ENCODE assay signal across 22 cellular contexts in the genomic region with DNA sequence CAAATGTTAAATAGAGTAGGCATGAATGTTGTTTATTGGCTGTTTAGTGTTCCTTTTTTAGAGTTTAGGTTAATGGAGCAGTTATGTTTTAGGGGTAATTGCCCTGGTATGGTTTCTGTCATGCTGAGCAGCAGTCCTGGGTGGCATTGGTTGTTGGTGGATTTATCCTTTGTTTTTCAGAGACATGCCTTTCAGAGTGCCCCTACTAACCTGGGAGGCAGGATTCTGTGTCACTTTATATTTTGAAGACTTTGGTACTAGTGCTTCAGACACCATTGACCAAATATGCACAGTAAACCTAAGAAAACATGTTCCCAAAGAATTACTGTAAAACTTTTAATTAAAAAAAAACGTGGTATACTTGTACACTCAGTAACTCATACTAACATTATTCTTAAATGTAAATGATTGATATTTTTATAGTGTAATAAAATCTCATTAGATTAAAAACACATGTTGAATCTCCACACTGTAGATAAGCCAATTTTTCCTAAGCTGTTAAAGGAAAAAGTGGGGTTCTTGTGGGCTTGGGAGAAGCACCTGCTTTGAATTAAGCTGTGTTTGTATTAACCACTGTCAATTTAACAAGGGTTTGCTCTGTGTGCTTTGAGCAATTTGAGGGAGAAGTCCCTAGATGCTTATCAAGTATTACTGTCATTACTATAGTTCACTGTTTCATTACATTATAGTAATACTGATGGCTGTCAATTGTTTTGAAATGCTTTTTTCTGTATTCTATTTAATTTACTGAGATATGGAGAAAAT.
DNase-seq lines count a peak whose midpoint lies in the region; ATAC-seq and TF ChIP-seq lines count a peak whose summit lies in the region.
"Had no signal": no experiment of that assay in that cellular context is flagged by ENCODE, and none has a peak within 500 bp of the region (broad histone marks: within the 10 kb centered on the region; RNA-seq: fewer than 3 reads in every experiment).

No MANE protein-coding gene starts in this region.

- H3K4me3 ChIP-seq in AG09309 (ENCODE audit: control insufficient read depth, low read depth, low read length): no peak overlapping the region
- H3K4me3 ChIP-seq in CD8-positive, alpha-beta T cell (ENCODE audit: low read depth, low read length): no peak overlapping the region
- H3K4me3 ChIP-seq in colonic mucosa: no peak overlapping the region
- H3K4me3 ChIP-seq: sigmoid colon, thoracic aorta had no signal

- no peaks in the 10 kb centered on the region for H3K27me3 Mint-ChIP-seq in mesothelial cell of epicardium (ENCODE audit: low read depth)
- no peaks in the 10 kb centered on the region for H3K27me3 Mint-ChIP-seq in CD8-positive, alpha-beta T cell (ENCODE audit: low read depth)
- H3K27me3 Mint-ChIP-seq: activated naive CD8-positive, alpha-beta T cell treated with anti-CD3 and anti-CD28 coated beads, Interleukin-2, amount 10 ng/mL, durations not matched to agents 7 days and 5 days; activated T-helper 17 cell treated with anti-CD3 and anti-CD28 coated beads, Interleukin-2, amount 50 U/mL, for 72 hours; effector memory CD8-positive, alpha-beta T cell; memory B cell; naive thymus-derived CD8-positive, alpha-beta T cell; stimulated activated naive B cell treated with anti-CD40 and anti-IgM and Interleukin-4, amounts not matched to agents 10 μg/mL and 1 μg/mL and 100 μg/mL, for 72 hours had no signal

- H3K27me3 ChIP-seq in CD8-positive, alpha-beta T cell (ENCODE audit: insufficient read depth, low read length): no peaks in the 10 kb centered on the region
- no peaks in the 10 kb centered on the region for H3K27me3 ChIP-seq in colonic mucosa
- H3K27me3 ChIP-seq: sigmoid colon had no signal

- peaks cover 13% of the 10 kb centered on the region for H3K9me3 Mint-ChIP-seq in mesothelial cell of epicardium
- peaks cover 2% of the 10 kb centered on the region for H3K9me3 Mint-ChIP-seq in CD8-positive, alpha-beta T cell
- H3K9me3 Mint-ChIP-seq: effector memory CD8-positive, alpha-beta T cell had no signal

- H3K27ac Mint-ChIP-seq in mesothelial cell of epicardium: peak overlapping the region; percentile 47
- no peak overlapping the region for H3K27ac Mint-ChIP-seq in CD8-positive, alpha-beta T cell
- H3K27ac Mint-ChIP-seq: activated naive CD8-positive, alpha-beta T cell treated with anti-CD3 and anti-CD28 coated beads, Interleukin-2, amount 10 ng/mL, durations not matched to agents 7 days and 5 days; activated T-helper 17 cell treated with anti-CD3 and anti-CD28 coated beads, Interleukin-2, amount 50 U/mL, for 72 hours; effector memory CD8-positive, alpha-beta T cell; memory B cell; stimulated activated naive B cell treated with anti-CD40 and anti-IgM and Interleukin-4, amounts not matched to agents 10 μg/mL and 1 μg/mL and 100 μg/mL, for 72 hours had no signal

- peak; percentile 62 for DNase-seq in AG09309 (ENCODE audit: low read depth)
- no peak for DNase-seq in HEK293T (ENCODE audit: extremely low spot score)
- DNase-seq in epithelial cell of prostate (ENCODE audit: low read depth, low spot score): no peak
- DNase-seq in mesothelial cell of epicardium (ENCODE audit: low spot score in 2 of 2, unreplicated experiment in 2 of 2): no peak
- no peak for DNase-seq in CD8-positive, alpha-beta T cell
- no peak for DNase-seq in colonic mucosa
- DNase-seq in central memory CD4-positive, alpha-beta T cell: no peak
- DNase-seq: activated CD4-positive, alpha-beta T cell treated with anti-CD3 and anti-CD28 coated beads for 48 hours; activated naive CD8-positive, alpha-beta T cell treated with anti-CD3 and anti-CD28 coated beads, Interleukin-2, amount 10 ng/mL, durations not matched to agents 7 days and 5 days; DMS53; effector memory CD8-positive, alpha-beta T cell; GOT3; naive thymus-derived CD8-positive, alpha-beta T cell; NCI-H1048; NCI-H2107; NCI-H510A; sigmoid colon; stimulated activated naive B cell treated with anti-CD40 and anti-IgM and Interleukin-4, amounts not matched to agents 10 μg/mL and 1 μg/mL and 100 μg/mL, for 72 hours had no signal

- H3K4me1 Mint-ChIP-seq in mesothelial cell of epicardium: peaks cover 57% of the 10 kb centered on the region
- H3K4me1 Mint-ChIP-seq in CD8-positive, alpha-beta T cell (ENCODE audit: low read depth): peaks cover 31% of the 10 kb centered on the region

- peaks cover 27% of the 10 kb centered on the region for H3K4me1 ChIP-seq in CD8-positive, alpha-beta T cell (ENCODE audit: insufficient read depth, low read length)
- H3K4me1 ChIP-seq in colonic mucosa: no peaks in the 10 kb centered on the region

- no peaks in the 10 kb centered on the region for H3K36me3 ChIP-seq in CD8-positive, alpha-beta T cell (ENCODE audit: insufficient read depth, low read length)
- H3K36me3 ChIP-seq in colonic mucosa: no peaks in the 10 kb centered on the region
- H3K36me3 ChIP-seq: sigmoid colon, thoracic aorta had no signal

- H3K4me3 Mint-ChIP-seq in mesothelial cell of epicardium: no peak overlapping the region
- no peak overlapping the region for H3K4me3 Mint-ChIP-seq in CD8-positive, alpha-beta T cell
- H3K4me3 Mint-ChIP-seq: activated naive CD8-positive, alpha-beta T cell treated with anti-CD3 and anti-CD28 coated beads, Interleukin-2, amount 10 ng/mL, durations not matched to agents 7 days and 5 days; activated T-helper 17 cell treated with anti-CD3 and anti-CD28 coated beads, Interleukin-2, amount 50 U/mL, for 72 hours; effector memory CD8-positive, alpha-beta T cell; memory B cell; naive thymus-derived CD8-positive, alpha-beta T cell; stimulated activated naive B cell treated with anti-CD40 and anti-IgM and Interleukin-4, amounts not matched to agents 10 μg/mL and 1 μg/mL and 100 μg/mL, for 72 hours had no signal

- H3K27ac ChIP-seq in epithelial cell of prostate (peak overlapping the region; percentile 73), colonic mucosa (no peak overlapping the region)
- H3K27ac ChIP-seq in CD8-positive, alpha-beta T cell (ENCODE audit: low read depth, low read length): no peak overlapping the region
- H3K27ac ChIP-seq: sigmoid colon, thoracic aorta had no signal

- ATAC-seq in CD8-positive, alpha-beta T cell: no peak
- ATAC-seq in esophagus mucosa: no peak
- ATAC-seq: activated T-helper 17 cell treated with anti-CD3 and anti-CD28 coated beads, Interleukin-2, amount 50 U/mL, for 72 hours; effector memory CD8-positive, alpha-beta T cell; naive thymus-derived CD8-positive, alpha-beta T cell; stimulated activated naive B cell treated with anti-CD40 and anti-IgM and Interleukin-4, amounts not matched to agents 10 μg/mL and 1 μg/mL and 100 μg/mL, for 72 hours had no signal

- no peak overlapping the region for H3K9ac ChIP-seq in colonic mucosa (ENCODE audit: low read depth in 2 of 2, low read length in 2 of 2)

- H3K9me3 ChIP-seq in CD8-positive, alpha-beta T cell (ENCODE audit: low read length): no peaks in the 10 kb centered on the region
- H3K9me3 ChIP-seq in colonic mucosa: no peaks in the 10 kb centered on the region
- H3K9me3 ChIP-seq: sigmoid colon, thoracic aorta had no signal

- peaks cover 11% of the 10 kb centered on the region for H3K36me3 Mint-ChIP-seq in mesothelial cell of epicardium
- peaks cover 14% of the 10 kb centered on the region for H3K36me3 Mint-ChIP-seq in CD8-positive, alpha-beta T cell

- TF ChIP-seq CTCF in AG09309 (IDR thresholded peaks at IDR 0.05; ENCODE audit: control insufficient read depth, insufficient read depth, low read depth, low read length, missing control alignments) (no peak), mesothelial cell of epicardium (IDR thresholded peaks at IDR 0.05; ENCODE audit: unreplicated experiment) (no peak), colonic mucosa (IDR thresholded peaks at IDR 0.05) (no peak)
- no peak for TF ChIP-seq CTCF in CD8-positive, alpha-beta T cell (IDR thresholded peaks at IDR 0.05)

- CTCF ChIA-PET in HEK293T (lab: Yijun Ruan, JAX): interaction anchor here (1.6 kb wide), 1 partner anchor 74 kb away, joined by 6 read pairs; no protein-coding TSS in a partner anchor
- CTCF ChIA-PET in CD8-positive, alpha-beta T cell (lab: Charles Lee): no interaction called here

- intact Hi-C loops in CD8-positive, alpha-beta T cell (cut with DNase I, micrococcal nuclease): loop anchor here (10.0 kb wide), 3 partner anchors 445 to 1545 kb away; a partner anchor contains a TSS
- intact Hi-C loops in colonic mucosa (cut with DNase I): no loop called here

- POLR2A ChIA-PET in HEK293T (lab: Yijun Ruan, JAX): no interaction called here
- POLR2A ChIA-PET in CD8-positive, alpha-beta T cell (lab: Charles Lee): no interaction called here

TF ChIP-seq in HEK293T, 16 proteins besides CTCF, POLR2A, EP300 and RAD21:
- TF ChIP-seq, protein P1, sequence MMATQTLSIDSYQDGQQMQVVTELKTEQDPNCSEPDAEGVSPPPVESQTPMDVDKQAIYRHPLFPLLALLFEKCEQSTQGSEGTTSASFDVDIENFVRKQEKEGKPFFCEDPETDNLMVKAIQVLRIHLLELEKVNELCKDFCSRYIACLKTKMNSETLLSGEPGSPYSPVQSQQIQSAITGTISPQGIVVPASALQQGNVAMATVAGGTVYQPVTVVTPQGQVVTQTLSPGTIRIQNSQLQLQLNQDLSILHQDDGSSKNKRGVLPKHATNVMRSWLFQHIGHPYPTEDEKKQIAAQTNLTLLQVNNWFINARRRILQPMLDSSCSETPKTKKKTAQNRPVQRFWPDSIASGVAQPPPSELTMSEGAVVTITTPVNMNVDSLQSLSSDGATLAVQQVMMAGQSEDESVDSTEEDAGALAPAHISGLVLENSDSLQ (IDR thresholded peaks at IDR 0.05): peak; percentile 35; the same call in 1 of the 2 replicates
- TF ChIP-seq TARDBP (IDR thresholded peaks at IDR 0.05): no peak
